Comparison of ENCODE assay signal across 9 cellular contexts in genomic region chr10:132458595-132459251, GRCh38.
DNase-seq lines count a peak whose midpoint lies in the region; ATAC-seq, FAIRE-seq and TF ChIP-seq lines count a peak whose summit lies in the region.
"Had no signal": no experiment of that assay in that cellular context is flagged by ENCODE, and none has a peak within 500 bp of the region (broad histone marks: within the 10 kb centered on the region; RNA-seq: fewer than 3 reads in every experiment).

No MANE protein-coding gene starts in this region.

- POLR2A ChIA-PET in CD4-positive, alpha-beta T cell (lab: Charles Lee), result no interaction called here

- H3K36me3 Mint-ChIP-seq in CD4-positive, alpha-beta T cell (ENCODE audit: low read depth), result no peaks in the 10 kb centered on the region
- H3K36me3 Mint-ChIP-seq in activated naive CD4-positive, alpha-beta T cell treated with anti-CD3 and anti-CD28 coated beads, Interleukin-2, amount 10 ng/mL, durations not matched to agents 7 days and 5 days, result no peaks in the 10 kb centered on the region

- TF ChIP-seq CTCF in CD4-positive, alpha-beta T cell (IDR thresholded peaks at IDR 0.05), result peak; percentile 88

- H3K4me1 ChIP-seq in GM23248 (ENCODE audit: insufficient read depth) (no peaks in the 10 kb centered on the region), SJCRH30 (no peaks in the 10 kb centered on the region), small intestine (ENCODE audit: control insufficient read depth in 2 of 2, insufficient read depth in 1 of 2, low read depth in 1 of 2, low read length in 1 of 2) (peaks cover 3 to 25% of the 10 kb centered on the region in 2 donors)

- peak; percentile 43 to 81 (median 62) for DNase-seq in CD4-positive, alpha-beta T cell
- DNase-seq in GM23248 (peak; percentile 55), SJCRH30 (peak; percentile 47 to 48), left cardiac atrium (peak; percentile 59), small intestine (peak; percentile 98)
- peak; percentile 70 for DNase-seq in activated naive CD4-positive, alpha-beta T cell treated with anti-CD3 and anti-CD28 coated beads, Interleukin-2, amount 10 ng/mL, durations not matched to agents 7 days and 5 days

- H3F3A ChIP-seq in GM23248 (ENCODE audit: insufficient read depth), result 0 out of 2 replicates have a peak, but pooled peaks cover 3% of the 10 kb centered on the region

- H3K9me3 ChIP-seq in CD4-positive, alpha-beta T cell (ENCODE audit: control insufficient read depth, low read length), result no peaks in the 10 kb centered on the region
- H3K9me3 ChIP-seq in GM23248 (ENCODE audit: low read depth), result no peaks in the 10 kb centered on the region
- no peaks in the 10 kb centered on the region for H3K9me3 ChIP-seq in SJCRH30 (replicated peaks)
- H3K9me3 ChIP-seq in small intestine (ENCODE audit: control insufficient read depth, low read depth), result no peaks in the 10 kb centered on the region

- FAIRE-seq in small intestine (lab: Jason Lieb, UNC), result no peak

- no peak overlapping the region for H3K27ac ChIP-seq in CD4-positive, alpha-beta T cell (ENCODE audit: low read depth, low read length)
- no peak overlapping the region for H3K27ac ChIP-seq in GM23248
- H3K27ac ChIP-seq in SJCRH30, result no peak overlapping the region
- peak overlapping the region; percentile 93 to 99 for H3K27ac ChIP-seq in small intestine (ENCODE audit: low read depth in 1 of 2, low read length in 1 of 2)
- H3K27ac ChIP-seq: skin epidermis had no signal

- no peak overlapping the region for H2AFZ ChIP-seq in GM23248

- 39 to 43% methylated on average over 30 of the region's 30 CpGs for WGBS in GM23248 (ENCODE audit: low coverage in 1 of 2, low lambda C conversion rate in 2 of 2, missing lambda C conversion rate in 2 of 2), 2 experiments
- 8 to 28% (median 21%) methylated on average over 25 to 30 of the region's 30 CpGs for WGBS in small intestine, 3 donors

- peak; percentile 94 for ATAC-seq in CD4-positive, alpha-beta T cell (ENCODE audit: poor library complexity)
- ATAC-seq in left cardiac atrium, result peak; percentile 65 to 74
- no peak for ATAC-seq in HG03439 (IDR thresholded peaks at IDR 0.05; ENCODE audit: unreplicated experiment)
- no peak for ATAC-seq in GM19324 (IDR thresholded peaks at IDR 0.05; ENCODE audit: low FRiP score, unreplicated experiment)

- in situ Hi-C loops in GM23248 (cut with MboI), result loop anchor here (5.0 kb wide), 1 partner anchor 174 kb away; no protein-coding TSS in a partner anchor

- H3K4me2 ChIP-seq in GM23248 (ENCODE audit: unreplicated experiment), result no peak overlapping the region

- H3K9me2 ChIP-seq in GM23248 (ENCODE audit: insufficient read depth), result no peaks in the 10 kb centered on the region

- intact Hi-C loops in CD4-positive, alpha-beta T cell (cut with DNase I, micrococcal nuclease), result loop anchor here (1.0 to 10.0 kb wide), 4 partner anchors 76 to 304 kb away; no protein-coding TSS in a partner anchor
- intact Hi-C loops in left cardiac atrium (cut with DNase I), result loop anchor here (1.0 to 2.0 kb wide), 2 partner anchors 178 to 179 kb away; no protein-coding TSS in a partner anchor

- CTCF ChIA-PET in CD4-positive, alpha-beta T cell (lab: Charles Lee), result interaction anchor here (0.7 to 1.0 kb wide), 3 partner anchors 110 to 177 kb away, joined by 3 to 5 read pairs (median 3); no protein-coding TSS in a partner anchor
- CTCF ChIA-PET in activated naive CD4-positive, alpha-beta T cell treated with anti-CD3 and anti-CD28 coated beads, Interleukin-2, amount 10 ng/mL, durations not matched to agents 7 days and 5 days (lab: Charles Lee), result interaction anchor here (0.9 to 2.5 kb wide), 16 partner anchors 8 to 235 kb away, joined by 3 to 14 read pairs (median 4); no protein-coding TSS in a partner anchor

- no peak overlapping the region for H3K4me3 ChIP-seq in GM23248
- no peak overlapping the region for H3K4me3 ChIP-seq in SJCRH30
- no peak overlapping the region for H3K4me3 ChIP-seq in small intestine (ENCODE audit: low read depth in 1 of 2, low read length in 2 of 2)
- H3K4me3 ChIP-seq: skin epidermis had no signal

- no peaks in the 10 kb centered on the region for H3K27me3 ChIP-seq in CD4-positive, alpha-beta T cell (ENCODE audit: control insufficient read depth, insufficient read depth, low read length)
- H3K27me3 ChIP-seq in GM23248 (replicated peaks; ENCODE audit: insufficient read depth), result no peaks in the 10 kb centered on the region
- H3K27me3 ChIP-seq in SJCRH30, result no peaks in the 10 kb centered on the region
- no peaks in the 10 kb centered on the region for H3K27me3 ChIP-seq in small intestine (ENCODE audit: control insufficient read depth in 2 of 2, insufficient read depth in 2 of 2, low read length in 2 of 2)

- no peaks in the 10 kb centered on the region for H3K4me1 Mint-ChIP-seq in CD4-positive, alpha-beta T cell (ENCODE audit: low read depth)
- H3K4me1 Mint-ChIP-seq in activated naive CD4-positive, alpha-beta T cell treated with anti-CD3 and anti-CD28 coated beads, Interleukin-2, amount 10 ng/mL, durations not matched to agents 7 days and 5 days, result no peaks in the 10 kb centered on the region

- no peak overlapping the region for H3K9ac ChIP-seq in GM23248

- no peaks in the 10 kb centered on the region for H3K9me3 Mint-ChIP-seq in CD4-positive, alpha-beta T cell
- no peaks in the 10 kb centered on the region for H3K9me3 Mint-ChIP-seq in activated naive CD4-positive, alpha-beta T cell treated with anti-CD3 and anti-CD28 coated beads, Interleukin-2, amount 10 ng/mL, durations not matched to agents 7 days and 5 days

- H3K79me2 ChIP-seq in GM23248 (ENCODE audit: insufficient read depth), result no peaks in the 10 kb centered on the region

- H3K27ac Mint-ChIP-seq in CD4-positive, alpha-beta T cell, result no peak overlapping the region
- no peak overlapping the region for H3K27ac Mint-ChIP-seq in activated naive CD4-positive, alpha-beta T cell treated with anti-CD3 and anti-CD28 coated beads, Interleukin-2, amount 10 ng/mL, durations not matched to agents 7 days and 5 days

- no peaks in the 10 kb centered on the region for H4K20me1 ChIP-seq in GM23248 (ENCODE audit: insufficient read depth)

- H3K36me3 ChIP-seq in GM23248 (ENCODE audit: low read depth) (no peaks in the 10 kb centered on the region), SJCRH30 (no peaks in the 10 kb centered on the region), small intestine (ENCODE audit: control insufficient read depth in 2 of 2, insufficient read depth in 2 of 2, low read length in 2 of 2) (no peaks in the 10 kb centered on the region)

- H3K27me3 Mint-ChIP-seq in CD4-positive, alpha-beta T cell, result no peaks in the 10 kb centered on the region
- H3K27me3 Mint-ChIP-seq in activated naive CD4-positive, alpha-beta T cell treated with anti-CD3 and anti-CD28 coated beads, Interleukin-2, amount 10 ng/mL, durations not matched to agents 7 days and 5 days, result peaks cover 18% of the 10 kb centered on the region

- no peak overlapping the region for H3K4me3 Mint-ChIP-seq in CD4-positive, alpha-beta T cell
- H3K4me3 Mint-ChIP-seq in activated naive CD4-positive, alpha-beta T cell treated with anti-CD3 and anti-CD28 coated beads, Interleukin-2, amount 10 ng/mL, durations not matched to agents 7 days and 5 days, result no peak overlapping the region

Comparison
In these comparisons a context has a peak if more than half of its experiments do, and no peak if none do; other contexts are left out.
1. ATAC-seq: peak in CD4-positive, alpha-beta T cell (single experiment) and left cardiac atrium (2 of 2); none in HG03439 (single experiment) and GM19324 (single experiment).
2. DNase-seq: peak in every context shown above with its lines; median percentile 98 in small intestine; 70 in activated naive CD4-positive, alpha-beta T cell treated with anti-CD3 and anti-CD28 coated beads, Interleukin-2, amount 10 ng/mL, durations not matched to agents 7 days and 5 days; 62 in CD4-positive, alpha-beta T cell; 59 in left cardiac atrium; 55 in GM23248; 48 in SJCRH30.
3. H3K27ac ChIP-seq: peak in small intestine (2 of 2); none in CD4-positive, alpha-beta T cell (single experiment), GM23248 (single experiment) and SJCRH30 (single experiment).